In genomic region chr14:75717729-75718128, GRCh38 we compare ENCODE assay signal across 2 cellular contexts.
TF ChIP-seq lines count a peak whose summit lies in the region.

No MANE protein-coding gene starts in this region.

TF ChIP-seq in IMR-90, 13 proteins besides CTCF, POLR2A, EP300 and RAD21:
- TF ChIP-seq CHD1 (IDR thresholded peaks at IDR 0.05; ENCODE audit: low read depth, low read length), result no peak
- TF ChIP-seq RFX5 (IDR thresholded peaks at IDR 0.05; ENCODE audit: low read depth, low read length), result no peak
- no peak for TF ChIP-seq MXI1 (IDR thresholded peaks at IDR 0.05; ENCODE audit: borderline replicate concordance, low read depth, low read length)
- no peak for TF ChIP-seq NFE2L2 (IDR thresholded peaks at IDR 0.05; ENCODE audit: low read depth, low read length)
- no peak for TF ChIP-seq BHLHE40 (IDR thresholded peaks at IDR 0.05; ENCODE audit: low read depth, low read length)
- TF ChIP-seq, protein P1, sequence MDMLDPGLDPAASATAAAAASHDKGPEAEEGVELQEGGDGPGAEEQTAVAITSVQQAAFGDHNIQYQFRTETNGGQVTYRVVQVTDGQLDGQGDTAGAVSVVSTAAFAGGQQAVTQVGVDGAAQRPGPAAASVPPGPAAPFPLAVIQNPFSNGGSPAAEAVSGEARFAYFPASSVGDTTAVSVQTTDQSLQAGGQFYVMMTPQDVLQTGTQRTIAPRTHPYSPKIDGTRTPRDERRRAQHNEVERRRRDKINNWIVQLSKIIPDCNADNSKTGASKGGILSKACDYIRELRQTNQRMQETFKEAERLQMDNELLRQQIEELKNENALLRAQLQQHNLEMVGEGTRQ (IDR thresholded peaks at IDR 0.05; ENCODE audit: low read depth, low read length), result no peak
- TF ChIP-seq, protein P2, sequence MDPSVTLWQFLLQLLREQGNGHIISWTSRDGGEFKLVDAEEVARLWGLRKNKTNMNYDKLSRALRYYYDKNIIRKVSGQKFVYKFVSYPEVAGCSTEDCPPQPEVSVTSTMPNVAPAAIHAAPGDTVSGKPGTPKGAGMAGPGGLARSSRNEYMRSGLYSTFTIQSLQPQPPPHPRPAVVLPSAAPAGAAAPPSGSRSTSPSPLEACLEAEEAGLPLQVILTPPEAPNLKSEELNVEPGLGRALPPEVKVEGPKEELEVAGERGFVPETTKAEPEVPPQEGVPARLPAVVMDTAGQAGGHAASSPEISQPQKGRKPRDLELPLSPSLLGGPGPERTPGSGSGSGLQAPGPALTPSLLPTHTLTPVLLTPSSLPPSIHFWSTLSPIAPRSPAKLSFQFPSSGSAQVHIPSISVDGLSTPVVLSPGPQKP (IDR thresholded peaks at IDR 0.05; ENCODE audit: borderline replicate concordance, low read depth, low read length), result no peak
- no peak for TF ChIP-seq CEBPB (IDR thresholded peaks at IDR 0.05; ENCODE audit: low read depth, low read length)
- no peak for TF ChIP-seq FOS (IDR thresholded peaks at IDR 0.05; ENCODE audit: low read depth, low read length)
- TF ChIP-seq SMC3 (IDR thresholded peaks at IDR 0.05; ENCODE audit: low read depth, low read length), result no peak
- TF ChIP-seq RCOR1 (IDR thresholded peaks at IDR 0.05; ENCODE audit: insufficient replicate concordance, low read length), result no peak
- no peak for TF ChIP-seq MAFK (IDR thresholded peaks at IDR 0.05; ENCODE audit: low read depth, low read length)
- no peak for TF ChIP-seq MAZ (IDR thresholded peaks at IDR 0.05; ENCODE audit: borderline replicate concordance, low read depth, low read length)

TF ChIP-seq in K562, 482 proteins besides CTCF, POLR2A, EP300 and RAD21:
- no peak for TF ChIP-seq GATAD2A (IDR thresholded peaks at IDR 0.05)
- TF ChIP-seq GTF2B (IDR thresholded peaks at IDR 0.05; ENCODE audit: extremely low read depth, insufficient read length), result no peak
- TF ChIP-seq PKNOX1 (IDR thresholded peaks at IDR 0.05), result peak; percentile 35
